Comparison of ENCODE assay signal across 14 cellular contexts in genomic region chr14:52052991-52053390, GRCh38. TPM values are rescaled to one million over a fixed set of nuclear protein-coding genes. Genes with fewer than 3 reads are reported as not detected.
A peak's percentile ranks its signal among the peaks of the same experiment; 100 is the strongest.
DNase-seq lines count a peak whose midpoint lies in the region; ATAC-seq and TF ChIP-seq lines count a peak whose summit lies in the region.
"Had no signal": no experiment of that assay in that cellular context is flagged by ENCODE, and none has a peak within 500 bp of the region (broad histone marks: within the 10 kb centered on the region; RNA-seq: fewer than 3 reads in every experiment).

No MANE protein-coding gene starts in this region.

- POLR2A ChIA-PET in activated CD4-positive, alpha-beta memory T cell treated with anti-CD3 and anti-CD28 coated beads, Interleukin-2, amount 10 ng/mL, durations not matched to agents 7 days and 5 days (lab: Charles Lee) = no interaction called here

- H3K9me3 ChIP-seq in muscle layer of duodenum (ENCODE audit: control insufficient read depth in 1 of 2, low read length in 2 of 2) = no peaks in the 10 kb centered on the region
- H3K9me3 ChIP-seq in thyroid gland = no peaks in the 10 kb centered on the region
- H3K9me3 ChIP-seq: MG63 had no signal

- peaks cover 24% of the 10 kb centered on the region for H3K4me1 Mint-ChIP-seq in brain
- no peaks in the 10 kb centered on the region for H3K4me1 Mint-ChIP-seq in activated CD4-positive, alpha-beta memory T cell treated with anti-CD3 and anti-CD28 coated beads, Interleukin-2, amount 10 ng/mL, durations not matched to agents 7 days and 5 days

- no peaks in the 10 kb centered on the region for H3K36me3 ChIP-seq in muscle layer of duodenum (ENCODE audit: control insufficient read depth in 1 of 2, insufficient read depth in 2 of 2, low read length in 2 of 2)
- H3K36me3 ChIP-seq in thyroid gland = no peaks in the 10 kb centered on the region
- H3K36me3 ChIP-seq: MG63 had no signal

- CTCF ChIA-PET in activated CD4-positive, alpha-beta memory T cell treated with anti-CD3 and anti-CD28 coated beads, Interleukin-2, amount 10 ng/mL, durations not matched to agents 7 days and 5 days (lab: Charles Lee) = no interaction called here

- no peaks in the 10 kb centered on the region for H3K36me3 Mint-ChIP-seq in brain
- H3K36me3 Mint-ChIP-seq in activated CD4-positive, alpha-beta memory T cell treated with anti-CD3 and anti-CD28 coated beads, Interleukin-2, amount 10 ng/mL, durations not matched to agents 7 days and 5 days (ENCODE audit: low read depth) = no peaks in the 10 kb centered on the region

- intact Hi-C loops in thyroid gland (cut with DNase I) = no loop called here

- TF ChIP-seq POLR2A in thyroid gland (IDR thresholded peaks at IDR 0.05) = peak in 1 of 2 donors; percentile 35

- peak overlapping the region in 3 of 5 experiments; percentile 28 to 89 (median 78) for H3K27ac Mint-ChIP-seq in brain
- H3K27ac Mint-ChIP-seq in activated CD4-positive, alpha-beta memory T cell treated with anti-CD3 and anti-CD28 coated beads, Interleukin-2, amount 10 ng/mL, durations not matched to agents 7 days and 5 days = no peak overlapping the region
- H3K27ac Mint-ChIP-seq: CD4-positive, alpha-beta T cell had no signal

- H3K4me1 ChIP-seq in muscle layer of duodenum (ENCODE audit: control insufficient read depth in 1 of 2, insufficient read depth in 2 of 2, low read length in 2 of 2) = peaks cover 21 to 56% of the 10 kb centered on the region in 2 donors
- peaks cover 69 to 82% of the 10 kb centered on the region in 2 donors for H3K4me1 ChIP-seq in thyroid gland

- 11 to 23% methylated on average over 5 of the region's 5 CpGs for WGBS in thyroid gland, 2 donors

- TF ChIP-seq CTCF in brain (conservative IDR thresholded peaks at IDR 0.05) (no peak), thyroid gland (IDR thresholded peaks at IDR 0.05) (no peak)

- H3K4me3 Mint-ChIP-seq in brain = peak overlapping the region in 2 of 5 experiments; percentile 49 to 63
- H3K4me3 Mint-ChIP-seq in activated CD4-positive, alpha-beta memory T cell treated with anti-CD3 and anti-CD28 coated beads, Interleukin-2, amount 10 ng/mL, durations not matched to agents 7 days and 5 days = no peak overlapping the region
- H3K4me3 Mint-ChIP-seq: CD4-positive, alpha-beta T cell had no signal

- peak; percentile 28 for DNase-seq in glomerular visceral epithelial cell (ENCODE audit: extremely low spot score)
- DNase-seq in thyroid gland = peak; percentile 43 to 49
- DNase-seq in activated CD4-positive, alpha-beta memory T cell treated with anti-CD3 and anti-CD28 coated beads, Interleukin-2, amount 10 ng/mL, durations not matched to agents 7 days and 5 days = no peak
- no peak for DNase-seq in NCI-H510A treated with DMSO at 0.1 percent for 48 hours (lab: John Stamatoyannopoulos, UW)
- DNase-seq in cerebellar nuclear complex (lab: John Stamatoyannopoulos, UW) = no peak
- DNase-seq: activated CD4-positive, alpha-beta T cell treated with anti-CD3 and anti-CD28 coated beads, Interleukin-2, amount 50 U/mL, for 48 hours; CD4-positive, alpha-beta T cell; MG63; occipital lobe; SHP77 treated with DMSO at 0.1 percent for 48 hours had no signal

- no peaks in the 10 kb centered on the region for H3K9me3 Mint-ChIP-seq in brain
- H3K9me3 Mint-ChIP-seq in activated CD4-positive, alpha-beta memory T cell treated with anti-CD3 and anti-CD28 coated beads, Interleukin-2, amount 10 ng/mL, durations not matched to agents 7 days and 5 days = no peaks in the 10 kb centered on the region
- H3K9me3 Mint-ChIP-seq: CD4-positive, alpha-beta T cell had no signal

- no peak for ATAC-seq in HG03565 (IDR thresholded peaks at IDR 0.05; ENCODE audit: unreplicated experiment)
- ATAC-seq: GM12878 had no signal

- H3K27ac ChIP-seq in muscle layer of duodenum (ENCODE audit: low read length) = peak overlapping the region; percentile 64
- H3K27ac ChIP-seq in thyroid gland = peak overlapping the region; percentile 71 to 95 (median 80)

- peak overlapping the region in 1 of 2 donors; percentile 12 for H3K4me3 ChIP-seq in muscle layer of duodenum (ENCODE audit: low read depth in 1 of 2, low read length in 2 of 2)
- H3K4me3 ChIP-seq in thyroid gland (replicated peaks in 1 of 3) = no peak overlapping the region
- H3K4me3 ChIP-seq: GM12878, MG63 had no signal

- peaks cover 4% of the 10 kb centered on the region for H3K27me3 Mint-ChIP-seq in brain
- peaks cover 9% of the 10 kb centered on the region for H3K27me3 Mint-ChIP-seq in activated CD4-positive, alpha-beta memory T cell treated with anti-CD3 and anti-CD28 coated beads, Interleukin-2, amount 10 ng/mL, durations not matched to agents 7 days and 5 days

- H3K27me3 ChIP-seq in muscle layer of duodenum (ENCODE audit: low read depth, low read length) = no peaks in the 10 kb centered on the region
- no peaks in the 10 kb centered on the region for H3K27me3 ChIP-seq in thyroid gland
- H3K27me3 ChIP-seq: MG63 had no signal

RNA-seq across cellular contexts. Expression of gene NID2, which starts 15.9 kb away (rescaled TPM):
- 6.1 TPM for polyA plus RNA-seq in brain (ENCODE audit: insufficient read depth, low read depth, low replicate concordance)
- total RNA-seq in thyroid gland = 100 to 1,000 TPM; 115 to 207 (median 130) TPM
- total RNA-seq in activated CD4-positive, alpha-beta memory T cell treated with anti-CD3 and anti-CD28 coated beads, Interleukin-2, amount 10 ng/mL, durations not matched to agents 7 days and 5 days = under 1 TPM; 0.15 to 0.18 TPM

Comparison
In these comparisons a context has a peak if more than half of its experiments do, and no peak if none do; other contexts are left out.
1. DNase-seq: peak in glomerular visceral epithelial cell (single experiment) and thyroid gland (2 of 2); none in activated CD4-positive, alpha-beta memory T cell treated with anti-CD3 and anti-CD28 coated beads, Interleukin-2, amount 10 ng/mL, durations not matched to agents 7 days and 5 days (single experiment), NCI-H510A treated with DMSO at 0.1 percent for 48 hours (single experiment) and cerebellar nuclear complex (0 of 2).
2. RNA of gene NID2, which starts 15.9 kb away (total RNA-seq): 115 to 207 TPM in thyroid gland; 0.15 to 0.18 TPM in activated CD4-positive, alpha-beta memory T cell treated with anti-CD3 and anti-CD28 coated beads, Interleukin-2, amount 10 ng/mL, durations not matched to agents 7 days and 5 days; every median in the first group is over 10 times any median in the second.